27 cellular contexts compared by ENCODE assay signal in genomic region chr2:214985619-214986018, GRCh38.
DNase-seq lines count a peak whose midpoint lies in the region; ATAC-seq, FAIRE-seq and TF ChIP-seq lines count a peak whose summit lies in the region.
"Had no signal": no experiment of that assay in that cellular context is flagged by ENCODE, and none has a peak within 500 bp of the region (broad histone marks: within the 10 kb centered on the region; RNA-seq: fewer than 3 reads in every experiment).

No MANE protein-coding gene starts in this region.

- no peak overlapping the region for H2BK20ac ChIP-seq in H1 (ENCODE audit: low read length)

- no peak overlapping the region for H2BK15ac ChIP-seq in H1 (ENCODE audit: low read length)

- H3K4me1 ChIP-seq in HepG2 (ENCODE audit: insufficient read depth, low read length) (no peaks in the 10 kb centered on the region), right lobe of liver (no peaks in the 10 kb centered on the region), H1 (replicated peaks in 1 of 4; ENCODE audit: control insufficient read depth in 3 of 4, insufficient read depth in 4 of 4, low read length in 3 of 4) (no peaks in the 10 kb centered on the region), parathyroid adenoma (peaks cover 32% of the 10 kb centered on the region), gastroesophageal sphincter (no peaks in the 10 kb centered on the region)
- H3K4me1 ChIP-seq: BE2C, BLaER1 had no signal

- ATAC-seq in HepG2 (no peak), right lobe of liver (no peak), gastroesophageal sphincter (no peak), left ventricle myocardium superior (no peak)
- ATAC-seq: GM12878 had no signal

- TF ChIP-seq RAD21 in HepG2 (CRISPR knock-in tag; IDR thresholded peaks at IDR 0.05) (no peak), H1 (IDR thresholded peaks at IDR 0.05 in 1 of 2, conservative IDR thresholded peaks at IDR 0.05 in 1 of 2; ENCODE audit: low read depth in 2 of 2, low read length in 2 of 2) (no peak)

- in situ Hi-C loops in HepG2 (cut with HindIII; ENCODE audit: extremely low pct_ligation_motif_present, low pct_unique_long_range_greater_than_20kb): no loop called here

- WGBS in HepG2 (ENCODE audit: low lambda C conversion rate): 3% methylated on average over 3 of the region's 3 CpGs
- WGBS in right lobe of liver (ENCODE audit: insufficient coverage, low coverage, low lambda C conversion rate, missing lambda C conversion rate): 52% methylated on average over 3 of the region's 3 CpGs
- 74% methylated on average over 3 of the region's 3 CpGs; no CpG with 5 or more reads in 1 of the 2 experiments for WGBS in H1 (ENCODE audit: extremely low coverage in 1 of 2, insufficient coverage in 1 of 2, insufficient read length in 1 of 2, insufficient replicate concordance in 2 of 2, low coverage in 1 of 2, low lambda C conversion rate in 2 of 2, missing lambda C conversion rate in 1 of 2), 2 experiments
- WGBS in gastroesophageal sphincter (ENCODE audit: low coverage in 1 of 2), 2 donors: 22 to 35% methylated on average over 3 of the region's 3 CpGs

- no peak overlapping the region for H3K4ac ChIP-seq in H1 (replicated peaks; ENCODE audit: insufficient read length, low read depth, low read length)

- H4K8ac ChIP-seq in H1 (ENCODE audit: extremely low read depth, insufficient read depth, low read length): no peak overlapping the region

- H3K4me2 ChIP-seq in HepG2 (ENCODE audit: low read depth, low read length) (no peak overlapping the region), H1 (ENCODE audit: insufficient read depth in 1 of 2, low read depth in 2 of 2, low read length in 2 of 2) (no peak overlapping the region), parathyroid adenoma (ENCODE audit: low read length) (peak overlapping the region; percentile 55)
- H3K4me2 ChIP-seq: BLaER1 had no signal

- no peak overlapping the region for H2BK5ac ChIP-seq in H1 (ENCODE audit: low read depth, low read length)

- H4K20me1 ChIP-seq in HepG2 (ENCODE audit: insufficient read depth, low read length): no peaks in the 10 kb centered on the region
- no peaks in the 10 kb centered on the region for H4K20me1 ChIP-seq in H1 (replicated peaks in 1 of 2; ENCODE audit: control insufficient read depth in 1 of 2, insufficient read depth in 2 of 2, low read length in 2 of 2)
- H4K20me1 ChIP-seq: BLaER1 had no signal

- no peak overlapping the region for H4K5ac ChIP-seq in H1 (ENCODE audit: insufficient read length, low read depth, low read length)

- TF ChIP-seq EP300 in HepG2 (IDR thresholded peaks at IDR 0.05; ENCODE audit: low read depth in 2 of 2, low read length in 2 of 2): no peak
- TF ChIP-seq EP300 in HepG2 (CRISPR knock-in tag; IDR thresholded peaks at IDR 0.05; ENCODE audit: borderline replicate concordance): no peak
- TF ChIP-seq EP300 in H1 (IDR thresholded peaks at IDR 0.05; ENCODE audit: borderline replicate concordance in 1 of 2, low read depth in 2 of 2, low read length in 2 of 2): no peak
- TF ChIP-seq EP300 in gastroesophageal sphincter (IDR thresholded peaks at IDR 0.05): no peak

- H2BK12ac ChIP-seq in H1 (ENCODE audit: low read depth, low read length): no peak overlapping the region

- H3K27me3 ChIP-seq in HepG2 (ENCODE audit: control insufficient read depth in 1 of 2, insufficient read depth in 2 of 2, low read length in 2 of 2) (no peaks in the 10 kb centered on the region), right lobe of liver (no peaks in the 10 kb centered on the region), H1 (replicated peaks in 1 of 4; ENCODE audit: control insufficient read depth in 3 of 4, extremely low read depth in 1 of 4, insufficient read depth in 3 of 4, low read length in 3 of 4) (no peaks in the 10 kb centered on the region), parathyroid adenoma (ENCODE audit: control insufficient read depth, insufficient read depth, low read length) (no peaks in the 10 kb centered on the region), gastroesophageal sphincter (no peaks in the 10 kb centered on the region)
- H3K27me3 ChIP-seq: BE2C, BLaER1 had no signal

- H3K23me2 ChIP-seq in H1 (ENCODE audit: low read depth, low read length): no peaks in the 10 kb centered on the region; the same call in 1 of the 2 replicates

- no peak overlapping the region for H3K14ac ChIP-seq in H1 (ENCODE audit: insufficient read length)

- no peak overlapping the region for H4K91ac ChIP-seq in H1 (replicated peaks; ENCODE audit: insufficient read length, low read length)

- H3K4me3 ChIP-seq in HepG2 (replicated peaks in 1 of 3; ENCODE audit: insufficient read depth in 1 of 3, low read depth in 2 of 3, low read length in 3 of 3): no peak overlapping the region
- H3K4me3 ChIP-seq in right lobe of liver: no peak overlapping the region
- H3K4me3 ChIP-seq in H1 (ENCODE audit: extremely low read depth in 1 of 4, insufficient read depth in 2 of 4, low read depth in 3 of 4, low read length in 4 of 4): no peak overlapping the region
- H3K4me3 ChIP-seq in parathyroid adenoma (ENCODE audit: low read depth, low read length): no peak overlapping the region
- no peak overlapping the region for H3K4me3 ChIP-seq in gastroesophageal sphincter
- H3K4me3 ChIP-seq: BLaER1, GM12878 had no signal

- H3K9me3 ChIP-seq in HepG2 (ENCODE audit: low read length) (no peaks in the 10 kb centered on the region), right lobe of liver (no peaks in the 10 kb centered on the region), H1 (ENCODE audit: insufficient read depth in 2 of 2, low read depth in 1 of 2, low read length in 1 of 2) (no peaks in the 10 kb centered on the region), parathyroid adenoma (ENCODE audit: control insufficient read depth, low read length) (no peaks in the 10 kb centered on the region), gastroesophageal sphincter (no peaks in the 10 kb centered on the region)
- H3K9me3 ChIP-seq: BE2C, BLaER1 had no signal

- H3K79me2 ChIP-seq in HepG2 (ENCODE audit: insufficient read depth, low read length) (no peaks in the 10 kb centered on the region), H1 (ENCODE audit: control insufficient read depth in 1 of 2, insufficient read depth in 2 of 2, low read length in 2 of 2) (no peaks in the 10 kb centered on the region), parathyroid adenoma (no peaks in the 10 kb centered on the region)

- BruUV-seq in HepG2 (replicated peaks; lab: Mats Ljungman, UMichigan): no TSS peak

- FAIRE-seq in HepG2 (lab: Jason Lieb, UNC): no peak
- FAIRE-seq in H1 (lab: Jason Lieb, UNC): no peak
- FAIRE-seq: GM12878, GM12892, GM18507 had no signal

- H3K36me3 ChIP-seq in HepG2 (replicated peaks in 1 of 2; ENCODE audit: control insufficient read depth in 1 of 2, insufficient read depth in 2 of 2, low read length in 2 of 2) (no peaks in the 10 kb centered on the region), right lobe of liver (no peaks in the 10 kb centered on the region), H1 (ENCODE audit: control insufficient read depth in 2 of 4, insufficient read depth in 4 of 4, low read length in 3 of 4) (no peaks in the 10 kb centered on the region), parathyroid adenoma (ENCODE audit: control insufficient read depth, insufficient read depth, low read length) (no peaks in the 10 kb centered on the region), gastroesophageal sphincter (no peaks in the 10 kb centered on the region)
- H3K36me3 ChIP-seq: BE2C, BLaER1 had no signal

- H2AFZ ChIP-seq in HepG2 (ENCODE audit: low read length) (no peak overlapping the region), H1 (ENCODE audit: low read length) (no peak overlapping the region), parathyroid adenoma (peak overlapping the region; percentile 29)

- H2AK5ac ChIP-seq in H1 (ENCODE audit: low read depth, low read length): no peak overlapping the region

- POLR2A ChIA-PET in HepG2 (lab: Yijun Ruan, JAX): no interaction called here
- POLR2A ChIA-PET in H1 (lab: Charles Lee; ENCODE audit: partially characterized antibody): no interaction called here

- no peak overlapping the region for H2BK120ac ChIP-seq in H1 (replicated peaks; ENCODE audit: low read depth, low read length)

- CTCF ChIA-PET in HepG2 (lab: Yijun Ruan, JAX; ENCODE audit: low intra/inter-chr PET ratio, low total read pairs): no interaction called here
- CTCF ChIA-PET in H1 (lab: Charles Lee; ENCODE audit: partially characterized antibody): interaction anchor here (1.4 kb wide), 1 partner anchor 9 kb away, joined by 3 read pairs; no protein-coding TSS in a partner anchor

- no peaks in the 10 kb centered on the region for H3K79me1 ChIP-seq in H1 (ENCODE audit: low read depth, low read length)

- DNase-seq in HepG2 (ENCODE audit: low spot score): no peak
- DNase-seq in right lobe of liver: no peak
- no peak for DNase-seq in H1 (ENCODE audit: low read depth in 1 of 2, low spot score in 2 of 2)
- no peak for DNase-seq in left ventricle myocardium superior
- DNase-seq in anterior cingulate cortex (lab: John Stamatoyannopoulos, UW): no peak
- DNase-seq: ACHN; BE2C; C1 segment of cervical spinal cord; CD4-positive, alpha-beta memory T cell; CD4-positive, CD25-positive, alpha-beta regulatory T cell; CD8-positive, alpha-beta memory T cell; COR-L47; DMS 273 treated with DMSO at 0.1 percent for 48 hours; DMS153; DMS53; DMS79; DND-41; EL; GDM1 had no signal

- no peak overlapping the region for H3K23ac ChIP-seq in H1 (ENCODE audit: insufficient read length)

- no peak overlapping the region for H3K56ac ChIP-seq in H1 (replicated peaks; ENCODE audit: insufficient read length, low read depth, low read length)

- TF ChIP-seq POLR2A in HepG2 (IDR thresholded peaks at IDR 0.05; ENCODE audit: insufficient read depth in 1 of 2, low read depth in 2 of 2, low read length in 2 of 2): no peak
- no peak for TF ChIP-seq POLR2A in right lobe of liver (IDR thresholded peaks at IDR 0.05)
- no peak for TF ChIP-seq POLR2A in H1 (IDR thresholded peaks at IDR 0.05; ENCODE audit: control extremely low read depth in 1 of 2, low read depth in 2 of 2, low read length in 2 of 2)
- TF ChIP-seq POLR2A in gastroesophageal sphincter (IDR thresholded peaks at IDR 0.05): no peak

- no peak overlapping the region for H3K18ac ChIP-seq in H1 (ENCODE audit: extremely low read depth, low read length)

- no peak for TF ChIP-seq CTCF in HepG2 (CRISPR knock-in tag; IDR thresholded peaks at IDR 0.05)
- no peak for TF ChIP-seq CTCF in right lobe of liver (IDR thresholded peaks at IDR 0.05)
- no peak for TF ChIP-seq CTCF in VCaP (conservative IDR thresholded peaks at IDR 0.05)
- no peak for TF ChIP-seq CTCF in H1 (IDR thresholded peaks at IDR 0.05; ENCODE audit: control extremely low read depth in 1 of 3, insufficient read depth in 1 of 3, low read depth in 1 of 3, low read length in 3 of 3)
- TF ChIP-seq CTCF in parathyroid adenoma (IDR thresholded peaks at IDR 0.05): no peak
- TF ChIP-seq CTCF in gastroesophageal sphincter (IDR thresholded peaks at IDR 0.05): no peak

- H3K9ac ChIP-seq in HepG2 (ENCODE audit: insufficient read depth, low read depth, low read length) (no peak overlapping the region), H1 (replicated peaks in 1 of 4; ENCODE audit: extremely low read depth in 1 of 4, low read depth in 3 of 4, low read length in 3 of 4) (no peak overlapping the region), parathyroid adenoma (no peak overlapping the region)
- H3K9ac ChIP-seq: BLaER1 had no signal

- H3K27ac ChIP-seq in HepG2 (ENCODE audit: extremely low read length, insufficient read depth, low read length): no peak overlapping the region
- no peak overlapping the region for H3K27ac ChIP-seq in right lobe of liver
- H3K27ac ChIP-seq in VCaP: peak overlapping the region; percentile 57
- H3K27ac ChIP-seq in H1 (ENCODE audit: low read depth, low read length): no peak overlapping the region
- H3K27ac ChIP-seq in parathyroid adenoma: peak overlapping the region; percentile 87
- H3K27ac ChIP-seq in gastroesophageal sphincter: no peak overlapping the region
- H3K27ac ChIP-seq: 22Rv1, BLaER1 had no signal

- intact Hi-C loops in HepG2 (cut with micrococcal nuclease; ENCODE audit: unreplicated experiment): no loop called here
- intact Hi-C loops in right lobe of liver (cut with DNase I): no loop called here
- intact Hi-C loops in left ventricle myocardium superior (cut with micrococcal nuclease): no loop called here

Comparison
In these comparisons a context has a peak if more than half of its experiments do, and no peak if none do; other contexts are left out.
1. H3K27ac ChIP-seq: peak in VCaP (single experiment) and parathyroid adenoma (single experiment); none in HepG2 (single experiment), right lobe of liver (0 of 3), H1 (single experiment) and gastroesophageal sphincter (0 of 4).
2. Of the 41 proteins assayed by ChIP-seq in both HepG2 and H1: peak only in HepG2: none; only in H1: none; in both: MAFK; in neither: 40.